8 cellular contexts compared by ENCODE assay signal in genomic region chr11:94238154-94238735, GRCh38.
DNase-seq lines count a peak whose midpoint lies in the region; ATAC-seq and TF ChIP-seq lines count a peak whose summit lies in the region.
"Not testable (repeated sequence)": the region's sequence is repeated elsewhere in the genome, so short reads cannot be mapped to it uniquely, and the experiment has no call there.

No MANE protein-coding gene starts in this region.

- TF ChIP-seq EP300 in neural cell (conservative IDR thresholded peaks at IDR 0.05; ENCODE audit: poor library complexity, severe bottlenecking); upper lobe of left lung (IDR thresholded peaks at IDR 0.05): not testable (repeated sequence)

- not testable (repeated sequence) for H3K27ac ChIP-seq in right atrium auricular region; neural cell (ENCODE audit: low read length); upper lobe of left lung

- not testable (repeated sequence) for H3K79me2 ChIP-seq in neural cell (replicated peaks; ENCODE audit: insufficient read depth, low read length)

- H4K20me1 ChIP-seq in neural cell (ENCODE audit: insufficient read depth): not testable (repeated sequence)

- not testable (repeated sequence) for H3K27me3 ChIP-seq in right atrium auricular region; neural cell (ENCODE audit: insufficient read depth, low read depth, low read length); upper lobe of left lung

- not testable (repeated sequence) for H3K4me1 ChIP-seq in right atrium auricular region, upper lobe of left lung

- not testable (repeated sequence) for H3K36me3 ChIP-seq in right atrium auricular region; neural cell (ENCODE audit: insufficient read depth, low read length); upper lobe of left lung

- TF ChIP-seq CTCF in right atrium auricular region (IDR thresholded peaks at IDR 0.05); neural cell (IDR thresholded peaks at IDR 0.05; ENCODE audit: poor library complexity, severe bottlenecking); upper lobe of left lung (IDR thresholded peaks at IDR 0.05): not testable (repeated sequence)

- TF ChIP-seq POLR2A in upper lobe of left lung (IDR thresholded peaks at IDR 0.05): not testable (repeated sequence)

- not testable (repeated sequence) for TF ChIP-seq RAD21 in neural cell (conservative IDR thresholded peaks at IDR 0.05)

- not testable (repeated sequence) for H3F3A ChIP-seq in neural cell (ENCODE audit: insufficient read depth, low read length, poor library complexity, severe bottlenecking)

- peaks cover 9 to 32% of the 10 kb centered on the region in 2 donors for H3K9me3 ChIP-seq in right atrium auricular region
- H3K9me3 ChIP-seq in neural cell (ENCODE audit: low read length): not testable (repeated sequence)
- peaks cover 3 to 26% (median 17%) of the 10 kb centered on the region in 4 donors for H3K9me3 ChIP-seq in upper lobe of left lung

- not testable (repeated sequence) for H3K9me2 ChIP-seq in neural cell (ENCODE audit: insufficient read depth, low read length)

- ATAC-seq in GM18502 (IDR thresholded peaks at IDR 0.05; ENCODE audit: poor library complexity, unreplicated experiment) (peak; percentile 79), SK-N-SH treated with all-trans-retinoic acid at 6 μM for 48 hours (peak; percentile 39), upper lobe of left lung (ENCODE audit: low FRiP score in 2 of 2) (peak; percentile 58 to 88)

- DNase-seq in activated T-cell treated with anti-CD3 and anti-CD28 coated beads for 48 hours (ENCODE audit: low read depth) (peak; percentile 4), right atrium auricular region (ENCODE audit: low spot score) (peak; percentile 77)
- DNase-seq in effector CD4-positive, alpha-beta T cell: peak; percentile 23
- DNase-seq in stimulated activated CD4-positive, alpha-beta T cell treated with anti-CD3 and anti-CD28 coated beads, Interleukin-1b, Interleukin-23, amount 100 ng/mL, for 48 hours: peak; percentile 30
- DNase-seq in upper lobe of left lung: not testable (repeated sequence)

- H3K9ac ChIP-seq in neural cell (ENCODE audit: low read length): not testable (repeated sequence)

- not testable (repeated sequence) for H2AFZ ChIP-seq in neural cell (ENCODE audit: low read depth, low read length)

- not testable (repeated sequence) for H3K4me2 ChIP-seq in neural cell (ENCODE audit: low read length)

- WGBS in upper lobe of left lung, 2 donors: 94% methylated on average over 24 of the region's 24 CpGs

- H3K4me3 ChIP-seq in right atrium auricular region; neural cell (ENCODE audit: low read length); upper lobe of left lung: not testable (repeated sequence)

TF ChIP-seq in neural cell, 6 proteins besides CTCF, POLR2A, EP300 and RAD21:
- TF ChIP-seq SMC3 (conservative IDR thresholded peaks at IDR 0.05; ENCODE audit: poor library complexity): peak; percentile 17
- peak; percentile 23 for TF ChIP-seq MXI1 (conservative IDR thresholded peaks at IDR 0.05; ENCODE audit: poor library complexity, severe bottlenecking)
